Comparison of ENCODE assay signal across 27 cellular contexts in the genomic region with DNA sequence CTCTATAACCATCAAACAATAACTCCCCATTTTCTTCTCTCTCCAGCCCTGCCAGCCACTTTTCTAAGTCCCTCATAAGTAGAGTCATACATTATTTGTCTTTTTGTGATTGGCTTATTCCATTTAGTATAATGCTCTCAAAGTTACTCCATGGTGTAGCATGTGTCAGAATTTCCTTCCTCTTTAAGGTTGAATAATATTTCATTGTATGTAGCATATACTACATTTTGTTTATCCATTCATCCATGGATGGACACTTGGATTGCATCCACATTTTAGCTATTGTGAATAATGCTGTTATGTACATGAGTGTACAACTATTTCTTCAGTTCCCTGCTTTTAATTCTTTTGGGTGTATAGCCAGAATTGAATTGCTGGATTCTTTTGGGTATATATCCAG.
"Had no signal": no experiment of that assay in that cellular context is flagged by ENCODE, and none has a peak within 500 bp of the region (broad histone marks: within the 10 kb centered on the region; RNA-seq: fewer than 3 reads in every experiment).

No MANE protein-coding gene starts in this region.

- H3K4me3 Mint-ChIP-seq: naive thymus-derived CD4-positive, alpha-beta T cell; natural killer cell; nephron; neural progenitor cell; stimulated activated effector memory CD8-positive, alpha-beta T cell treated with anti-CD3 and anti-CD28 coated beads, Interleukin-12 subunit alpha, Interleukin-12 subunit beta, amount 100 ng/mL, for 72 hours; stimulated activated naive B cell treated with anti-CD40 and anti-IgM and Interleukin-4, amounts not matched to agents 10 μg/mL and 1 μg/mL and 100 μg/mL, for 72 hours; stimulated activated naive CD8-positive, alpha-beta T cell treated with anti-CD3 and anti-CD28 coated beads, Interleukin-15, Interleukin-2, amounts not matched to agents 100 ng/mL and 50 ng/mL, for 24 hours; type B pancreatic cell had no signal

- H3K9me3 ChIP-seq: pancreas, prostate gland, right lobe of liver, testis, vagina had no signal

- H3K27me3 Mint-ChIP-seq: naive thymus-derived CD4-positive, alpha-beta T cell; stimulated activated naive B cell treated with anti-CD40 and anti-IgM and Interleukin-4, amounts not matched to agents 10 μg/mL and 1 μg/mL and 100 μg/mL, for 72 hours; stimulated activated naive CD8-positive, alpha-beta T cell treated with anti-CD3 and anti-CD28 coated beads, Interleukin-15, Interleukin-2, amounts not matched to agents 100 ng/mL and 50 ng/mL, for 24 hours; type B pancreatic cell had no signal

- ATAC-seq: naive thymus-derived CD4-positive, alpha-beta T cell; natural killer cell; pancreas; right cardiac atrium; right lobe of liver; stimulated activated effector memory CD8-positive, alpha-beta T cell treated with anti-CD3 and anti-CD28 coated beads, Interleukin-12 subunit alpha, Interleukin-12 subunit beta, amount 100 ng/mL, for 72 hours; stimulated activated naive B cell treated with anti-CD40 and anti-IgM and Interleukin-4, amounts not matched to agents 10 μg/mL and 1 μg/mL and 100 μg/mL, for 72 hours; upper lobe of right lung had no signal

- H2AFZ ChIP-seq: neural progenitor cell had no signal

- H3K9ac ChIP-seq: neural progenitor cell had no signal

- FAIRE-seq: pancreas, small intestine, urothelium cell line had no signal

- H3K4me3 ChIP-seq: neural progenitor cell, pancreas, prostate gland, right lobe of liver, sigmoid colon, suprapubic skin, testis, tibial artery, transverse colon, upper lobe of right lung, vagina had no signal

- H3K4me1 ChIP-seq: neural progenitor cell, pancreas, prostate gland, right lobe of liver, sigmoid colon, suprapubic skin, testis, transverse colon, upper lobe of right lung, vagina had no signal

- H3K36me3 ChIP-seq: neural progenitor cell, pancreas, prostate gland, right lobe of liver, upper lobe of right lung had no signal

- H3K27ac ChIP-seq: neural progenitor cell, pancreas, prostate gland, right lobe of liver, sigmoid colon, suprapubic skin, testis, tibial artery, transverse colon, upper lobe of right lung, vagina had no signal

- H3K4me1 Mint-ChIP-seq: nephron; neural progenitor cell; stimulated activated effector memory CD8-positive, alpha-beta T cell treated with anti-CD3 and anti-CD28 coated beads, Interleukin-12 subunit alpha, Interleukin-12 subunit beta, amount 100 ng/mL, for 72 hours had no signal

- H3K27ac Mint-ChIP-seq: naive thymus-derived CD4-positive, alpha-beta T cell; natural killer cell; nephron; neural progenitor cell; stimulated activated effector memory CD8-positive, alpha-beta T cell treated with anti-CD3 and anti-CD28 coated beads, Interleukin-12 subunit alpha, Interleukin-12 subunit beta, amount 100 ng/mL, for 72 hours; stimulated activated naive B cell treated with anti-CD40 and anti-IgM and Interleukin-4, amounts not matched to agents 10 μg/mL and 1 μg/mL and 100 μg/mL, for 72 hours; stimulated activated naive CD8-positive, alpha-beta T cell treated with anti-CD3 and anti-CD28 coated beads, Interleukin-15, Interleukin-2, amounts not matched to agents 100 ng/mL and 50 ng/mL, for 24 hours; type B pancreatic cell had no signal

- H3K27me3 ChIP-seq: neural progenitor cell, pancreas, right lobe of liver, sigmoid colon, suprapubic skin, testis, tibial artery, transverse colon, upper lobe of right lung, vagina had no signal

- DNase-seq: naive thymus-derived CD4-positive, alpha-beta T cell; natural killer cell; pancreas; right cardiac atrium; right lobe of liver; sigmoid colon; small intestine; stimulated activated CD4-positive, alpha-beta T cell treated with anti-CD3 and anti-CD28 coated beads, Interleukin-15, amount 100 ng/mL, for 24 hours; stimulated activated CD4-positive, alpha-beta T cell treated with anti-CD3 and anti-CD28 coated beads, Interleukin-2, amount 100 ng/mL, for 24 hours; stimulated activated CD4-positive, alpha-beta T cell treated with anti-CD3 and anti-CD28 coated beads, Interleukin-2, amount 100 ng/mL, for 48 hours; stimulated activated CD4-positive, alpha-beta T cell treated with anti-CD3 and anti-CD28 coated beads, Interleukin-4, amount 100 ng/mL, for 24 hours; stimulated activated naive B cell treated with anti-CD40 and anti-IgM and Interleukin-4, amounts not matched to agents 10 μg/mL and 1 μg/mL and 100 μg/mL, for 72 hours; stimulated activated naive CD4-positive, alpha-beta T cell treated with Interleukin-2 at 50 U/mL for 16 hours; substantia nigra; testis; tibial artery; transverse colon; upper lobe of right lung had no signal

- H3K4me2 ChIP-seq: neural progenitor cell had no signal
